Comparison of ENCODE assay signal across 16 cellular contexts in genomic region chr4:82437285-82438005, GRCh38. TPM values are rescaled to one million over a fixed set of nuclear protein-coding genes. Genes with fewer than 3 reads are reported as not detected.
A peak's percentile ranks its signal among the peaks of the same experiment; 100 is the strongest.
DNase-seq lines count a peak whose midpoint lies in the region; ATAC-seq and TF ChIP-seq lines count a peak whose summit lies in the region.
"Had no signal": no experiment of that assay in that cellular context is flagged by ENCODE, and none has a peak within 500 bp of the region (broad histone marks: within the 10 kb centered on the region; RNA-seq: fewer than 3 reads in every experiment).

No MANE protein-coding gene starts in this region.

- no peak for ATAC-seq in activated CD8-positive, alpha-beta T cell treated with anti-CD3 and anti-CD28 coated beads for 36 hours
- no peak for ATAC-seq in activated CD8-positive, alpha-beta T cell treated with anti-CD3 and anti-CD28 coated beads, Interleukin-2, amount 10 ng/mL, durations not matched to agents 7 days and 5 days
- no peak for ATAC-seq in activated B cell treated with CpG ODN at 0.5 μM for 24 hours (ENCODE audit: low read depth)

- H3K4me3 Mint-ChIP-seq in activated CD8-positive, alpha-beta T cell treated with anti-CD3 and anti-CD28 coated beads for 36 hours = peak overlapping the region; percentile 4
- H3K4me3 Mint-ChIP-seq in activated CD8-positive, alpha-beta T cell treated with anti-CD3 and anti-CD28 coated beads, Interleukin-2, amount 10 ng/mL, durations not matched to agents 7 days and 5 days = no peak overlapping the region
- no peak overlapping the region for H3K4me3 Mint-ChIP-seq in activated B cell treated with CpG ODN at 0.5 μM for 24 hours

- TF ChIP-seq POLR2A in prostate gland (IDR thresholded peaks at IDR 0.05) = no peak

- H3K36me3 Mint-ChIP-seq in activated CD8-positive, alpha-beta T cell treated with anti-CD3 and anti-CD28 coated beads for 36 hours (ENCODE audit: low read depth) = peaks cover 71% of the 10 kb centered on the region
- peaks cover 55% of the 10 kb centered on the region for H3K36me3 Mint-ChIP-seq in activated CD8-positive, alpha-beta T cell treated with anti-CD3 and anti-CD28 coated beads, Interleukin-2, amount 10 ng/mL, durations not matched to agents 7 days and 5 days (ENCODE audit: low read depth)
- peaks cover 43% of the 10 kb centered on the region for H3K36me3 Mint-ChIP-seq in activated B cell treated with CpG ODN at 0.5 μM for 24 hours (ENCODE audit: low read depth)

- H3K4me1 Mint-ChIP-seq in activated CD8-positive, alpha-beta T cell treated with anti-CD3 and anti-CD28 coated beads for 36 hours (ENCODE audit: low read depth) = peaks cover 82% of the 10 kb centered on the region
- H3K4me1 Mint-ChIP-seq in activated CD8-positive, alpha-beta T cell treated with anti-CD3 and anti-CD28 coated beads, Interleukin-2, amount 10 ng/mL, durations not matched to agents 7 days and 5 days (ENCODE audit: low read depth) = peaks cover 54% of the 10 kb centered on the region
- H3K4me1 Mint-ChIP-seq in activated B cell treated with CpG ODN at 0.5 μM for 24 hours = peaks cover 41% of the 10 kb centered on the region

- no peak overlapping the region for H3K27ac ChIP-seq in prostate gland
- H3K27ac ChIP-seq: tibial nerve had no signal

- no peak overlapping the region for H3K4me3 ChIP-seq in prostate gland
- H3K4me3 ChIP-seq: tibial nerve had no signal

- CTCF ChIA-PET in activated CD8-positive, alpha-beta T cell treated with anti-CD3 and anti-CD28 coated beads for 36 hours (lab: Charles Lee) = interaction anchor here (0.7 to 1.0 kb wide), 2 partner anchors 8 to 77 kb away, joined by 3 to 4 read pairs; no protein-coding TSS in a partner anchor
- CTCF ChIA-PET in activated CD8-positive, alpha-beta T cell treated with anti-CD3 and anti-CD28 coated beads, Interleukin-2, amount 10 ng/mL, durations not matched to agents 7 days and 5 days (lab: Charles Lee) = no interaction called here
- CTCF ChIA-PET in activated B cell treated with CpG ODN at 0.5 μM for 24 hours (lab: Charles Lee) = no interaction called here

- 57% methylated on average over 4 of the region's 4 CpGs for WGBS in prostate gland

- H3K4me1 ChIP-seq in prostate gland (replicated peaks) = no peaks in the 10 kb centered on the region

- H3K9me3 ChIP-seq in prostate gland = no peaks in the 10 kb centered on the region
- H3K9me3 ChIP-seq: tibial nerve had no signal

- H3K27me3 ChIP-seq in prostate gland (replicated peaks; ENCODE audit: insufficient read depth) = no peaks in the 10 kb centered on the region
- H3K27me3 ChIP-seq: tibial nerve had no signal

- no peaks in the 10 kb centered on the region for H3K27me3 Mint-ChIP-seq in activated CD8-positive, alpha-beta T cell treated with anti-CD3 and anti-CD28 coated beads for 36 hours
- no peaks in the 10 kb centered on the region for H3K27me3 Mint-ChIP-seq in activated CD8-positive, alpha-beta T cell treated with anti-CD3 and anti-CD28 coated beads, Interleukin-2, amount 10 ng/mL, durations not matched to agents 7 days and 5 days (ENCODE audit: low read depth)
- H3K27me3 Mint-ChIP-seq in activated B cell treated with CpG ODN at 0.5 μM for 24 hours = no peaks in the 10 kb centered on the region

- no peaks in the 10 kb centered on the region for H3K36me3 ChIP-seq in prostate gland
- H3K36me3 ChIP-seq: tibial nerve had no signal

- peak overlapping the region; percentile 82 for H3K27ac Mint-ChIP-seq in activated CD8-positive, alpha-beta T cell treated with anti-CD3 and anti-CD28 coated beads for 36 hours
- H3K27ac Mint-ChIP-seq in activated CD8-positive, alpha-beta T cell treated with anti-CD3 and anti-CD28 coated beads, Interleukin-2, amount 10 ng/mL, durations not matched to agents 7 days and 5 days = no peak overlapping the region
- H3K27ac Mint-ChIP-seq in activated B cell treated with CpG ODN at 0.5 μM for 24 hours = peak overlapping the region; percentile 25

- no peak for TF ChIP-seq CTCF in activated CD8-positive, alpha-beta T cell treated with anti-CD3 and anti-CD28 coated beads for 36 hours (IDR thresholded peaks at IDR 0.05)
- TF ChIP-seq CTCF in activated B cell treated with CpG ODN at 0.5 μM for 24 hours (IDR thresholded peaks at IDR 0.05) (no peak), prostate gland (IDR thresholded peaks at IDR 0.05) (no peak)

- no peak for DNase-seq in activated CD8-positive, alpha-beta T cell treated with anti-CD3 and anti-CD28 coated beads for 36 hours
- no peak for DNase-seq in activated CD8-positive, alpha-beta T cell treated with anti-CD3 and anti-CD28 coated beads, Interleukin-2, amount 10 ng/mL, durations not matched to agents 7 days and 5 days
- no peak for DNase-seq in activated B cell treated with CpG ODN at 0.5 μM for 24 hours
- peak; percentile 44 for DNase-seq in fibroblast of peridontal ligament (ENCODE audit: extremely low read depth)
- DNase-seq in prostate gland (ENCODE audit: low spot score) = peak; percentile 26
- DNase-seq in H4 (ENCODE audit: low spot score) = no peak
- no peak for DNase-seq in SW480 (ENCODE audit: low spot score)
- no peak for DNase-seq in NAMALWA (ENCODE audit: low spot score)
- DNase-seq: activated CD4-positive, alpha-beta T cell treated with anti-CD3 and anti-CD28 coated beads, Interleukin-2, amount 50 U/mL, for 4 hours; activated naive CD4-positive, alpha-beta T cell; COR-L47; midbrain; NCI-H146; NCI-H82; stimulated activated CD4-positive, alpha-beta T cell treated with anti-CD3 and anti-CD28 coated beads, Interleukin-15, amount 100 ng/mL, for 24 hours had no signal

- H3K9me3 Mint-ChIP-seq in activated CD8-positive, alpha-beta T cell treated with anti-CD3 and anti-CD28 coated beads for 36 hours = no peaks in the 10 kb centered on the region
- no peaks in the 10 kb centered on the region for H3K9me3 Mint-ChIP-seq in activated CD8-positive, alpha-beta T cell treated with anti-CD3 and anti-CD28 coated beads, Interleukin-2, amount 10 ng/mL, durations not matched to agents 7 days and 5 days (ENCODE audit: insufficient read depth)
- H3K9me3 Mint-ChIP-seq in activated B cell treated with CpG ODN at 0.5 μM for 24 hours = no peaks in the 10 kb centered on the region

- POLR2A ChIA-PET in activated CD8-positive, alpha-beta T cell treated with anti-CD3 and anti-CD28 coated beads for 36 hours (lab: Charles Lee) = interaction anchor here (0.6 to 4.6 kb wide), 3 partner anchors 8 to 14 kb away, joined by 3 to 22 read pairs (median 3); partner anchors contain the start of gene HNRNPDL
- POLR2A ChIA-PET in activated CD8-positive, alpha-beta T cell treated with anti-CD3 and anti-CD28 coated beads, Interleukin-2, amount 10 ng/mL, durations not matched to agents 7 days and 5 days (lab: Charles Lee) = no interaction called here
- POLR2A ChIA-PET in activated B cell treated with CpG ODN at 0.5 μM for 24 hours (lab: Charles Lee) = no interaction called here

- intact Hi-C loops in activated CD8-positive, alpha-beta T cell treated with anti-CD3 and anti-CD28 coated beads for 36 hours (cut with micrococcal nuclease) = no loop called here
- intact Hi-C loops in activated B cell treated with CpG ODN at 0.5 μM for 24 hours (cut with micrococcal nuclease) = no loop called here
- intact Hi-C loops in prostate gland (cut with DNase I) = loop anchor here (10.0 kb wide), 1 partner anchor 597 kb away; the partner anchor contains the start of gene COPS4

RNA-seq across cellular contexts. Expression of gene ENOPH1, which starts 7.1 kb away (rescaled TPM):
- total RNA-seq in activated CD8-positive, alpha-beta T cell treated with anti-CD3 and anti-CD28 coated beads for 36 hours = 10 to 100 TPM; 78.9 to 83.5 TPM
- 10 to 100 TPM; 45.0 to 45.3 TPM for total RNA-seq in activated CD8-positive, alpha-beta T cell treated with anti-CD3 and anti-CD28 coated beads, Interleukin-2, amount 10 ng/mL, durations not matched to agents 7 days and 5 days
- total RNA-seq in activated B cell treated with CpG ODN at 0.5 μM for 24 hours (24.6 and 26.0 TPM in 2 replicates), prostate gland (10 to 100 TPM; 28.7 to 38.1 TPM)
- total RNA-seq in H4 (2014; rRNA removed; shearing (Covaris generic)) = 58.8 and 70.2 TPM in 2 replicates

RNA-seq across cellular contexts. Expression of gene HNRNPDL, which starts 7.2 kb away (rescaled TPM):
- total RNA-seq in activated CD8-positive, alpha-beta T cell treated with anti-CD3 and anti-CD28 coated beads for 36 hours = 100 to 1,000 TPM; 330 to 339 TPM
- 100 to 1,000 TPM; 331 TPM for total RNA-seq in activated CD8-positive, alpha-beta T cell treated with anti-CD3 and anti-CD28 coated beads, Interleukin-2, amount 10 ng/mL, durations not matched to agents 7 days and 5 days
- total RNA-seq in activated B cell treated with CpG ODN at 0.5 μM for 24 hours = 432 and 439 TPM in 2 replicates
- total RNA-seq in prostate gland = 100 to 1,000 TPM; 158 to 177 TPM
- 321 and 330 TPM in 2 replicates for total RNA-seq in H4 (2014; rRNA removed; shearing (Covaris generic))

Comparison
In these comparisons a context has a peak if more than half of its experiments do, and no peak if none do; other contexts are left out.
1. DNase-seq: peak in fibroblast of peridontal ligament (single experiment) and prostate gland (single experiment); none in activated CD8-positive, alpha-beta T cell treated with anti-CD3 and anti-CD28 coated beads for 36 hours (single experiment), activated CD8-positive, alpha-beta T cell treated with anti-CD3 and anti-CD28 coated beads, Interleukin-2, amount 10 ng/mL, durations not matched to agents 7 days and 5 days (single experiment), activated B cell treated with CpG ODN at 0.5 μM for 24 hours (single experiment), H4 (single experiment), SW480 (single experiment) and NAMALWA (single experiment).